1 cellular context compared by ENCODE assay signal in genomic region chr16:69435977-69436729, GRCh38.
TF ChIP-seq lines count a peak whose summit lies in the region.

No MANE protein-coding gene starts in this region.

TF ChIP-seq in HepG2, 621 proteins besides CTCF, POLR2A, EP300 and RAD21 (continued from another document and continues in another):
- TF ChIP-seq MBD4 (IDR thresholded peaks at IDR 0.05; ENCODE audit: borderline replicate concordance, low read length) (0 out of 2 replicates have a peak, but pooled peaks have one; percentile 10), CREB3 (CRISPR knock-in tag; IDR thresholded peaks at IDR 0.05) (no peak), GPN1 (CRISPR knock-in tag; IDR thresholded peaks at IDR 0.05; ENCODE audit: borderline replicate concordance) (no peak), EED (CRISPR knock-in tag; IDR thresholded peaks at IDR 0.05) (no peak), ZFY (CRISPR knock-in tag; IDR thresholded peaks at IDR 0.05) (no peak), ESRRA (CRISPR knock-in tag; IDR thresholded peaks at IDR 0.05; ENCODE audit: low read depth) (no peak), GLI4 (CRISPR knock-in tag; IDR thresholded peaks at IDR 0.05; ENCODE audit: borderline replicate concordance) (no peak), FOXK1 (CRISPR knock-in tag; IDR thresholded peaks at IDR 0.05; ENCODE audit: borderline replicate concordance, low read depth) (no peak; the same call in 1 of the 2 replicates), ZC3H13 (CRISPR knock-in tag; IDR thresholded peaks at IDR 0.05) (0 out of 2 replicates have a peak, but pooled peaks have one; percentile 27), HNF4G (IDR thresholded peaks at IDR 0.05; ENCODE audit: borderline replicate concordance, low read depth, low read length) (peak; percentile 76), HNF4G (CRISPR knock-in tag; IDR thresholded peaks at IDR 0.05; ENCODE audit: borderline replicate concordance, low read depth) (no peak; the same call in 1 of the 2 replicates), STAG1 (CRISPR knock-in tag; IDR thresholded peaks at IDR 0.05) (peak; percentile 14; the same call in 1 of the 2 replicates), NFKBIZ (CRISPR knock-in tag; IDR thresholded peaks at IDR 0.05) (no peak; the same call in 1 of the 2 replicates), ZNF788 (CRISPR knock-in tag; IDR thresholded peaks at IDR 0.05; ENCODE audit: borderline replicate concordance) (peak; percentile 48; the same call in 1 of the 2 replicates), ZNF891 (CRISPR knock-in tag; IDR thresholded peaks at IDR 0.05) (no peak), BCL6 (CRISPR knock-in tag; IDR thresholded peaks at IDR 0.05) (peak; percentile 71), PCBP2 (optimal IDR thresholded peaks at IDR 0.05; ENCODE audit: low read depth, low read length, poor library complexity, severe bottlenecking) (no peak), MLXIP (CRISPR knock-in tag; IDR thresholded peaks at IDR 0.05; ENCODE audit: borderline replicate concordance) (no peak), ZNF350 (CRISPR knock-in tag; IDR thresholded peaks at IDR 0.05; ENCODE audit: borderline replicate concordance, low read depth) (no peak), MEF2D (CRISPR knock-in tag; IDR thresholded peaks at IDR 0.05) (no peak), MLLT10 (CRISPR knock-in tag; IDR thresholded peaks at IDR 0.05) (no peak), ZNF792 (CRISPR knock-in tag; IDR thresholded peaks at IDR 0.05) (no peak), ZNF382 (CRISPR knock-in tag; IDR thresholded peaks at IDR 0.05; ENCODE audit: borderline replicate concordance) (no peak), U2AF1 (optimal IDR thresholded peaks at IDR 0.05; ENCODE audit: low read depth, low read length) (no peak), ZNF143 (CRISPR knock-in tag; IDR thresholded peaks at IDR 0.05) (no peak), ZSCAN9 (CRISPR knock-in tag; IDR thresholded peaks at IDR 0.05; ENCODE audit: borderline replicate concordance) (no peak), ZNF251 (CRISPR knock-in tag; IDR thresholded peaks at IDR 0.05) (no peak), TGIF2 (CRISPR knock-in tag; IDR thresholded peaks at IDR 0.05) (peak; percentile 85; the same call in 1 of the 2 replicates), ZNF629 (CRISPR knock-in tag; conservative IDR thresholded peaks at IDR 0.05) (peak; percentile 48), SOX5 (CRISPR knock-in tag; IDR thresholded peaks at IDR 0.05; ENCODE audit: borderline replicate concordance) (peak; percentile 46; the same call in 1 of the 2 replicates), DPF2 (CRISPR knock-in tag; IDR thresholded peaks at IDR 0.05; ENCODE audit: borderline replicate concordance, low read depth) (peak; percentile 65; the same call in 1 of the 2 replicates), ZNF776 (CRISPR knock-in tag; IDR thresholded peaks at IDR 0.05) (no peak)
- TF ChIP-seq, protein P1, sequence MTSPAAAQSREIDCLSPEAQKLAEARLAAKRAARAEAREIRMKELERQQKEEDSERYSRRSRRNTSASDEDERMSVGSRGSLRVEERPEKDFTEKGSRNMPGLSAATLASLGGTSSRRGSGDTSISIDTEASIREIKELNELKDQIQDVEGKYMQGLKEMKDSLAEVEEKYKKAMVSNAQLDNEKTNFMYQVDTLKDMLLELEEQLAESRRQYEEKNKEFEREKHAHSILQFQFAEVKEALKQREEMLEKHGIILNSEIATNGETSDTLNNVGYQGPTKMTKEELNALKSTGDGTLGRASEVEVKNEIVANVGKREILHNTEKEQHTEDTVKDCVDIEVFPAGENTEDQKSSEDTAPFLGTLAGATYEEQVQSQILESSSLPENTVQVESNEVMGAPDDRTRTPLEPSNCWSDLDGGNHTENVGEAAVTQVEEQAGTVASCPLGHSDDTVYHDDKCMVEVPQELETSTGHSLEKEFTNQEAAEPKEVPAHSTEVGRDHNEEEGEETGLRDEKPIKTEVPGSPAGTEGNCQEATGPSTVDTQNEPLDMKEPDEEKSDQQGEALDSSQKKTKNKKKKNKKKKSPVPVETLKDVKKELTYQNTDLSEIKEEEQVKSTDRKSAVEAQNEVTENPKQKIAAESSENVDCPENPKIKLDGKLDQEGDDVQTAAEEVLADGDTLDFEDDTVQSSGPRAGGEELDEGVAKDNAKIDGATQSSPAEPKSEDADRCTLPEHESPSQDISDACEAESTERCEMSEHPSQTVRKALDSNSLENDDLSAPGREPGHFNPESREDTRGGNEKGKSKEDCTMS (CRISPR knock-in tag; conservative IDR thresholded peaks at IDR 0.05), result no peak
- TF ChIP-seq, protein P2, sequence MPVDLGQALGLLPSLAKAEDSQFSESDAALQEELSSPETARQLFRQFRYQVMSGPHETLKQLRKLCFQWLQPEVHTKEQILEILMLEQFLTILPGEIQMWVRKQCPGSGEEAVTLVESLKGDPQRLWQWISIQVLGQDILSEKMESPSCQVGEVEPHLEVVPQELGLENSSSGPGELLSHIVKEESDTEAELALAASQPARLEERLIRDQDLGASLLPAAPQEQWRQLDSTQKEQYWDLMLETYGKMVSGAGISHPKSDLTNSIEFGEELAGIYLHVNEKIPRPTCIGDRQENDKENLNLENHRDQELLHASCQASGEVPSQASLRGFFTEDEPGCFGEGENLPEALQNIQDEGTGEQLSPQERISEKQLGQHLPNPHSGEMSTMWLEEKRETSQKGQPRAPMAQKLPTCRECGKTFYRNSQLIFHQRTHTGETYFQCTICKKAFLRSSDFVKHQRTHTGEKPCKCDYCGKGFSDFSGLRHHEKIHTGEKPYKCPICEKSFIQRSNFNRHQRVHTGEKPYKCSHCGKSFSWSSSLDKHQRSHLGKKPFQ (CRISPR knock-in tag; IDR thresholded peaks at IDR 0.05; ENCODE audit: insufficient replicate concordance), result peak; percentile 30
- TF ChIP-seq, protein P3, sequence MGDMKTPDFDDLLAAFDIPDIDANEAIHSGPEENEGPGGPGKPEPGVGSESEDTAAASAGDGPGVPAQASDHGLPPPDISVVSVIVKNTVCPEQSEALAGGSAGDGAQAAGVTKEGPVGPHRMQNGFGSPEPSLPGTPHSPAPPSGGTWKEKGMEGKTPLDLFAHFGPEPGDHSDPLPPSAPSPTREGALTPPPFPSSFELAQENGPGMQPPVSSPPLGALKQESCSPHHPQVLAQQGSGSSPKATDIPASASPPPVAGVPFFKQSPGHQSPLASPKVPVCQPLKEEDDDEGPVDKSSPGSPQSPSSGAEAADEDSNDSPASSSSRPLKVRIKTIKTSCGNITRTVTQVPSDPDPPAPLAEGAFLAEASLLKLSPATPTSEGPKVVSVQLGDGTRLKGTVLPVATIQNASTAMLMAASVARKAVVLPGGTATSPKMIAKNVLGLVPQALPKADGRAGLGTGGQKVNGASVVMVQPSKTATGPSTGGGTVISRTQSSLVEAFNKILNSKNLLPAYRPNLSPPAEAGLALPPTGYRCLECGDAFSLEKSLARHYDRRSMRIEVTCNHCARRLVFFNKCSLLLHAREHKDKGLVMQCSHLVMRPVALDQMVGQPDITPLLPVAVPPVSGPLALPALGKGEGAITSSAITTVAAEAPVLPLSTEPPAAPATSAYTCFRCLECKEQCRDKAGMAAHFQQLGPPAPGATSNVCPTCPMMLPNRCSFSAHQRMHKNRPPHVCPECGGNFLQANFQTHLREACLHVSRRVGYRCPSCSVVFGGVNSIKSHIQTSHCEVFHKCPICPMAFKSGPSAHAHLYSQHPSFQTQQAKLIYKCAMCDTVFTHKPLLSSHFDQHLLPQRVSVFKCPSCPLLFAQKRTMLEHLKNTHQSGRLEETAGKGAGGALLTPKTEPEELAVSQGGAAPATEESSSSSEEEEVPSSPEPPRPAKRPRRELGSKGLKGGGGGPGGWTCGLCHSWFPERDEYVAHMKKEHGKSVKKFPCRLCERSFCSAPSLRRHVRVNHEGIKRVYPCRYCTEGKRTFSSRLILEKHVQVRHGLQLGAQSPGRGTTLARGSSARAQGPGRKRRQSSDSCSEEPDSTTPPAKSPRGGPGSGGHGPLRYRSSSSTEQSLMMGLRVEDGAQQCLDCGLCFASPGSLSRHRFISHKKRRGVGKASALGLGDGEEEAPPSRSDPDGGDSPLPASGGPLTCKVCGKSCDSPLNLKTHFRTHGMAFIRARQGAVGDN (CRISPR knock-in tag; IDR thresholded peaks at IDR 0.05), result no peak
- TF ChIP-seq, protein P4, sequence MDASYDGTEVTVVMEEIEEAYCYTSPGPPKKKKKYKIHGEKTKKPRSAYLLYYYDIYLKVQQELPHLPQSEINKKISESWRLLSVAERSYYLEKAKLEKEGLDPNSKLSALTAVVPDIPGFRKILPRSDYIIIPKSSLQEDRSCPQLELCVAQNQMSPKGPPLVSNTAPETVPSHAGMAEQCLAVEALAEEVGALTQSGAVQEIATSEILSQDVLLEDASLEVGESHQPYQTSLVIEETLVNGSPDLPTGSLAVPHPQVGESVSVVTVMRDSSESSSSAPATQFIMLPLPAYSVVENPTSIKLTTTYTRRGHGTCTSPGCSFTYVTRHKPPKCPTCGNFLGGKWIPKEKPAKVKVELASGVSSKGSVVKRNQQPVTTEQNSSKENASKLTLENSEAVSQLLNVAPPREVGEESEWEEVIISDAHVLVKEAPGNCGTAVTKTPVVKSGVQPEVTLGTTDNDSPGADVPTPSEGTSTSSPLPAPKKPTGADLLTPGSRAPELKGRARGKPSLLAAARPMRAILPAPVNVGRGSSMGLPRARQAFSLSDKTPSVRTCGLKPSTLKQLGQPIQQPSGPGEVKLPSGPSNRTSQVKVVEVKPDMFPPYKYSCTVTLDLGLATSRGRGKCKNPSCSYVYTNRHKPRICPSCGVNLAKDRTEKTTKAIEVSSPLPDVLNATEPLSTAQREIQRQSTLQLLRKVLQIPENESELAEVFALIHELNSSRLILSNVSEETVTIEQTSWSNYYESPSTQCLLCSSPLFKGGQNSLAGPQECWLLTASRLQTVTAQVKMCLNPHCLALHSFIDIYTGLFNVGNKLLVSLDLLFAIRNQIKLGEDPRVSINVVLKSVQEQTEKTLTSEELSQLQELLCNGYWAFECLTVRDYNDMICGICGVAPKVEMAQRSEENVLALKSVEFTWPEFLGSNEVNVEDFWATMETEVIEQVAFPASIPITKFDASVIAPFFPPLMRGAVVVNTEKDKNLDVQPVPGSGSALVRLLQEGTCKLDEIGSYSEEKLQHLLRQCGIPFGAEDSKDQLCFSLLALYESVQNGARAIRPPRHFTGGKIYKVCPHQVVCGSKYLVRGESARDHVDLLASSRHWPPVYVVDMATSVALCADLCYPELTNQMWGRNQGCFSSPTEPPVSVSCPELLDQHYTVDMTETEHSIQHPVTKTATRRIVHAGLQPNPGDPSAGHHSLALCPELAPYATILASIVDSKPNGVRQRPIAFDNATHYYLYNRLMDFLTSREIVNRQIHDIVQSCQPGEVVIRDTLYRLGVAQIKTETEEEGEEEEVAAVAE (CRISPR knock-in tag; IDR thresholded peaks at IDR 0.05; ENCODE audit: borderline replicate concordance), result peak; percentile 49; the same call in 1 of the 2 replicates
- TF ChIP-seq, protein P5, sequence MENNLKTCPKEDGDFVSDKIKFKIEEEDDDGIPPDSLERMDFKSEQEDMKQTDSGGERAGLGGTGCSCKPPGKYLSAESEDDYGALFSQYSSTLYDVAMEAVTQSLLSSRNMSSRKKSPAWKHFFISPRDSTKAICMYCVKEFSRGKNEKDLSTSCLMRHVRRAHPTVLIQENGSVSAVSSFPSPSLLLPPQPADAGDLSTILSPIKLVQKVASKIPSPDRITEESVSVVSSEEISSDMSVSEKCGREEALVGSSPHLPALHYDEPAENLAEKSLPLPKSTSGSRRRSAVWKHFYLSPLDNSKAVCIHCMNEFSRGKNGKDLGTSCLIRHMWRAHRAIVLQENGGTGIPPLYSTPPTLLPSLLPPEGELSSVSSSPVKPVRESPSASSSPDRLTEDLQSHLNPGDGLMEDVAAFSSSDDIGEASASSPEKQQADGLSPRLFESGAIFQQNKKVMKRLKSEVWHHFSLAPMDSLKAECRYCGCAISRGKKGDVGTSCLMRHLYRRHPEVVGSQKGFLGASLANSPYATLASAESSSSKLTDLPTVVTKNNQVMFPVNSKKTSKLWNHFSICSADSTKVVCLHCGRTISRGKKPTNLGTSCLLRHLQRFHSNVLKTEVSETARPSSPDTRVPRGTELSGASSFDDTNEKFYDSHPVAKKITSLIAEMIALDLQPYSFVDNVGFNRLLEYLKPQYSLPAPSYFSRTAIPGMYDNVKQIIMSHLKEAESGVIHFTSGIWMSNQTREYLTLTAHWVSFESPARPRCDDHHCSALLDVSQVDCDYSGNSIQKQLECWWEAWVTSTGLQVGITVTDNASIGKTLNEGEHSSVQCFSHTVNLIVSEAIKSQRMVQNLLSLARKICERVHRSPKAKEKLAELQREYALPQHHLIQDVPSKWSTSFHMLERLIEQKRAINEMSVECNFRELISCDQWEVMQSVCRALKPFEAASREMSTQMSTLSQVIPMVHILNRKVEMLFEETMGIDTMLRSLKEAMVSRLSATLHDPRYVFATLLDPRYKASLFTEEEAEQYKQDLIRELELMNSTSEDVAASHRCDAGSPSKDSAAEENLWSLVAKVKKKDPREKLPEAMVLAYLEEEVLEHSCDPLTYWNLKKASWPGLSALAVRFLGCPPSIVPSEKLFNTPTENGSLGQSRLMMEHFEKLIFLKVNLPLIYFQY (CRISPR knock-in tag; IDR thresholded peaks at IDR 0.05; ENCODE audit: borderline replicate concordance), result no peak
